18 cellular contexts compared by ENCODE assay signal in genomic region chr1:19284881-19285280, GRCh38. TPM values are rescaled to one million over a fixed set of nuclear protein-coding genes. Genes with fewer than 3 reads are reported as not detected.
DNase-seq lines count a peak whose midpoint lies in the region; ATAC-seq, FAIRE-seq and TF ChIP-seq lines count a peak whose summit lies in the region.
"Had no signal": no experiment of that assay in that cellular context is flagged by ENCODE, and none has a peak within 500 bp of the region (broad histone marks: within the 10 kb centered on the region; RNA-seq: fewer than 3 reads in every experiment).

No MANE protein-coding gene starts in this region.

- H2AK5ac ChIP-seq in trophoblast cell (ENCODE audit: low read length): no peak overlapping the region

- H2BK5ac ChIP-seq in trophoblast cell (ENCODE audit: low read depth, low read length, poor library complexity): no peak overlapping the region

- H3K79me2 ChIP-seq in HepG2 (ENCODE audit: insufficient read depth, low read length): no peaks in the 10 kb centered on the region
- no peaks in the 10 kb centered on the region for H3K79me2 ChIP-seq in trophoblast cell (ENCODE audit: control insufficient read depth, insufficient read depth, low read length, poor library complexity)

- WGBS in liver: 86% methylated on average over 8 of the region's 8 CpGs
- WGBS in HepG2 (ENCODE audit: low lambda C conversion rate): 92% methylated on average over 7 of the region's 8 CpGs
- WGBS in body of pancreas, 2 donors: 82 to 88% methylated on average over 6 to 8 of the region's 8 CpGs
- WGBS in trophoblast cell (ENCODE audit: extremely low coverage, insufficient coverage, insufficient read length): no CpG with 5 or more reads among the region's 8 CpGs

- no peak overlapping the region for H3K18ac ChIP-seq in trophoblast cell (ENCODE audit: low read length)

- H3K14ac ChIP-seq in trophoblast cell (ENCODE audit: low read length): no peak overlapping the region

- H4K20me1 ChIP-seq in HepG2 (ENCODE audit: insufficient read depth, low read length): no peaks in the 10 kb centered on the region

- BruUV-seq in HepG2 (replicated peaks; lab: Mats Ljungman, UMichigan): no TSS peak

- no peak overlapping the region for H4K8ac ChIP-seq in trophoblast cell (ENCODE audit: low read depth, low read length)

- H4K12ac ChIP-seq in trophoblast cell (ENCODE audit: low read depth, low read length): no peak overlapping the region

- no peak overlapping the region for H2BK12ac ChIP-seq in trophoblast cell (ENCODE audit: low read length)

- POLR2A ChIA-PET in HepG2 (lab: Yijun Ruan, JAX): no interaction called here

- H3K4me2 ChIP-seq in HepG2 (ENCODE audit: low read depth, low read length) (no peak overlapping the region), trophoblast cell (ENCODE audit: low read length) (no peak overlapping the region)
- H3K4me2 ChIP-seq: GM23338 had no signal

- H2BK120ac ChIP-seq in trophoblast cell (ENCODE audit: insufficient read depth, low read length, poor library complexity): no peak overlapping the region

- TF ChIP-seq EP300 in HepG2 (IDR thresholded peaks at IDR 0.05; ENCODE audit: low read depth in 2 of 2, low read length in 2 of 2): no peak
- TF ChIP-seq EP300 in HepG2 (CRISPR knock-in tag; IDR thresholded peaks at IDR 0.05; ENCODE audit: borderline replicate concordance): no peak

- ATAC-seq in HepG2 (no peak), body of pancreas (no peak), HG03097 (IDR thresholded peaks at IDR 0.05; ENCODE audit: low FRiP score, unreplicated experiment) (no peak), GM21528 (IDR thresholded peaks at IDR 0.05; ENCODE audit: low FRiP score, unreplicated experiment) (no peak), HG02678 (IDR thresholded peaks at IDR 0.05; ENCODE audit: unreplicated experiment) (no peak)
- ATAC-seq: GM23338, HCT116 had no signal

- no peak for DNase-seq in HepG2 (ENCODE audit: low spot score)
- DNase-seq in body of pancreas: no peak
- peak; percentile 66 to 76 for DNase-seq in trophoblast cell
- DNase-seq: C1 segment of cervical spinal cord; Caco-2; CD4-positive, alpha-beta memory T cell; DMS153; DND-41; H9 had no signal

- TF ChIP-seq RAD21 in liver (IDR thresholded peaks at IDR 0.05) (no peak), HepG2 (CRISPR knock-in tag; IDR thresholded peaks at IDR 0.05) (no peak)

- H3K27ac ChIP-seq in liver (ENCODE audit: low read depth in 1 of 2, low read length in 2 of 2) (peak overlapping the region; percentile 65 to 94), HepG2 (ENCODE audit: extremely low read length, insufficient read depth, low read length) (no peak overlapping the region), body of pancreas (peak overlapping the region; percentile 4 to 80 (median 42)), trophoblast cell (ENCODE audit: low read depth, low read length) (no peak overlapping the region)

- CTCF ChIA-PET in HepG2 (lab: Yijun Ruan, JAX; ENCODE audit: low intra/inter-chr PET ratio, low total read pairs): no interaction called here

- in situ Hi-C loops in HepG2 (cut with HindIII; ENCODE audit: extremely low pct_ligation_motif_present, low pct_unique_long_range_greater_than_20kb): no loop called here

- TF ChIP-seq POLR2A in HepG2 (IDR thresholded peaks at IDR 0.05; ENCODE audit: insufficient read depth in 1 of 2, low read depth in 2 of 2, low read length in 2 of 2) (no peak), body of pancreas (IDR thresholded peaks at IDR 0.05) (no peak)

- no peak for TF ChIP-seq CTCF in liver (IDR thresholded peaks at IDR 0.05; ENCODE audit: low read depth, low read length, missing input control)
- TF ChIP-seq CTCF in HepG2 (CRISPR knock-in tag; IDR thresholded peaks at IDR 0.05): no peak
- TF ChIP-seq CTCF in body of pancreas (IDR thresholded peaks at IDR 0.05): no peak

- no peak for FAIRE-seq in HepG2 (lab: Jason Lieb, UNC)
- FAIRE-seq: G401.6, GM19239 had no signal

- H4K91ac ChIP-seq in trophoblast cell (ENCODE audit: low read depth, low read length): no peak overlapping the region

- intact Hi-C loops in HepG2 (cut with micrococcal nuclease; ENCODE audit: unreplicated experiment): no loop called here
- intact Hi-C loops in body of pancreas (cut with DNase I): no loop called here

- H3K9ac ChIP-seq in liver (ENCODE audit: low read depth in 1 of 2, low read length in 2 of 2): no peak overlapping the region
- H3K9ac ChIP-seq in HepG2 (ENCODE audit: insufficient read depth, low read depth, low read length): no peak overlapping the region
- no peak overlapping the region for H3K9ac ChIP-seq in trophoblast cell (ENCODE audit: low read length)

- H3K4me1 ChIP-seq in liver (ENCODE audit: control insufficient read depth in 4 of 4, insufficient read depth in 4 of 4, low read length in 3 of 4) (peaks cover 6 to 34% (median 22%) of the 10 kb centered on the region in 4 donors), HepG2 (ENCODE audit: insufficient read depth, low read length) (peaks cover 16% of the 10 kb centered on the region), body of pancreas (peaks cover 45% of the 10 kb centered on the region), trophoblast cell (ENCODE audit: control insufficient read depth in 1 of 2, insufficient read depth in 2 of 2, low read length in 2 of 2) (peaks cover 3 to 4% of the 10 kb centered on the region in 2 experiments)
- H3K4me1 ChIP-seq: Caco-2 had no signal

- H3K4me3 ChIP-seq in liver (ENCODE audit: low read depth in 1 of 3, low read length in 3 of 3) (no peak overlapping the region), HepG2 (replicated peaks in 1 of 3; ENCODE audit: insufficient read depth in 1 of 3, low read depth in 2 of 3, low read length in 3 of 3) (no peak overlapping the region), body of pancreas (no peak overlapping the region), trophoblast cell (ENCODE audit: low read depth, low read length) (no peak overlapping the region)
- H3K4me3 ChIP-seq: GM23338 had no signal

- H3K27me3 ChIP-seq in liver (ENCODE audit: control insufficient read depth in 4 of 4, insufficient read depth in 4 of 4, low read length in 3 of 4) (no peaks in the 10 kb centered on the region), HepG2 (ENCODE audit: control insufficient read depth in 1 of 2, insufficient read depth in 2 of 2, low read length in 2 of 2) (no peaks in the 10 kb centered on the region), body of pancreas (no peaks in the 10 kb centered on the region), trophoblast cell (ENCODE audit: insufficient read depth, low read length) (no peaks in the 10 kb centered on the region)

- no peaks in the 10 kb centered on the region for H3K79me1 ChIP-seq in trophoblast cell (ENCODE audit: low read length)

- no peak overlapping the region for H3K4ac ChIP-seq in trophoblast cell (ENCODE audit: low read depth, low read length)

- no peaks in the 10 kb centered on the region for H3K9me3 ChIP-seq in liver (ENCODE audit: control insufficient read depth in 4 of 4, low read length in 3 of 4)
- H3K9me3 ChIP-seq in HepG2 (ENCODE audit: low read length): no peaks in the 10 kb centered on the region
- H3K9me3 ChIP-seq in body of pancreas: no peaks in the 10 kb centered on the region
- peaks cover 2% of the 10 kb centered on the region for H3K9me3 ChIP-seq in trophoblast cell (ENCODE audit: insufficient read depth, low read depth, low read length)
- H3K9me3 ChIP-seq: Caco-2 had no signal

- peaks cover 0 to 21% (median 12%) of the 10 kb centered on the region in 4 donors for H3K36me3 ChIP-seq in liver (ENCODE audit: control insufficient read depth in 4 of 4, insufficient read depth in 3 of 4, low read depth in 1 of 4, low read length in 3 of 4)
- 0 out of 5 replicates have a peak, but pooled peaks cover 0 to 2% of the 10 kb centered on the region in 2 experiments for H3K36me3 ChIP-seq in HepG2 (replicated peaks in 1 of 2; ENCODE audit: control insufficient read depth in 1 of 2, insufficient read depth in 2 of 2, low read length in 2 of 2)
- peaks cover 0 to 2% of the 10 kb centered on the region in 2 donors for H3K36me3 ChIP-seq in body of pancreas (replicated peaks in 1 of 2; ENCODE audit: insufficient read depth in 1 of 2, low read depth in 2 of 2)
- peaks cover 0 to 5% of the 10 kb centered on the region in 2 experiments for H3K36me3 ChIP-seq in trophoblast cell (ENCODE audit: control insufficient read depth in 1 of 2, insufficient read depth in 2 of 2, low read length in 2 of 2)

- no peak overlapping the region for H3K23ac ChIP-seq in trophoblast cell (ENCODE audit: low read length)

- H2AFZ ChIP-seq in HepG2 (ENCODE audit: low read length) (no peak overlapping the region), trophoblast cell (ENCODE audit: insufficient read depth, low read length, poor library complexity) (no peak overlapping the region)
- H2AFZ ChIP-seq: GM23338 had no signal

RNA-seq across cellular contexts. Expression of gene AKR7A3, which starts 3.7 kb away (rescaled TPM):
- total RNA-seq in liver: 10 to 100 TPM in 1 of 2 donors, under 1 TPM in 1; 0.23 to 43.6 TPM
- 10 to 100 TPM; 66.3 to 69.6 TPM for polyA plus RNA-seq in liver
- total RNA-seq in HepG2 (2016; rRNA removed; fragmentation: Illumina TruSeq; extraction: Trizol): 0.15 and 1.00 TPM in 2 replicates
- total RNA-seq in HepG2 (2016; cell fraction: cytosol; rRNA removed; fragmentation: Illumina TruSeq; extraction: Trizol; ENCODE audit: low read depth): 0.18 TPM in 1 of 2 replicates, not detected in the other
- total RNA-seq in HepG2 (2016; cell fraction: insoluble cytoplasmic fraction; rRNA removed; fragmentation: Illumina TruSeq; extraction: Trizol): 0.21 and 0.71 TPM in 2 replicates
- 0.28 and 0.46 TPM in 2 replicates for total RNA-seq in HepG2 (2016; cell fraction: membrane; rRNA removed; fragmentation: Illumina TruSeq; extraction: Trizol)
- 1.7 TPM in 2 replicates for total RNA-seq in HepG2 (2016; cell fraction: nucleus; rRNA removed; fragmentation: Illumina TruSeq; extraction: Trizol)
- 0.58 and 1.0 TPM in 2 replicates for polyA plus RNA-seq in HepG2 (2011; rRNA removed)
- 0.22 and 0.24 TPM in 2 replicates for polyA plus RNA-seq in HepG2 (2011; cell fraction: cytosol; rRNA removed)
- 4.2 and 5.2 TPM in 2 replicates for polyA plus RNA-seq in HepG2 (2011; cell fraction: nucleus; rRNA removed)
- 0.45 and 0.56 TPM in 2 replicates for polyA plus RNA-seq in HepG2 (2012)
- polyA plus RNA-seq in HepG2 (2016; cell fraction: cytosol; fragmentation: Illumina TruSeq; extraction: Trizol; ENCODE audit: low read depth): 0.25 and 0.31 TPM in 2 replicates
- polyA plus RNA-seq in HepG2 (2016; cell fraction: insoluble cytoplasmic fraction; fragmentation: Illumina TruSeq; extraction: Trizol; ENCODE audit: low read depth): 0.17 and 0.23 TPM in 2 replicates
- 0.11 and 0.15 TPM in 2 replicates for polyA plus RNA-seq in HepG2 (2016; cell fraction: membrane; fragmentation: Illumina TruSeq; extraction: Trizol; ENCODE audit: low read depth)
- 4.0 and 5.6 TPM in 2 replicates for polyA plus RNA-seq in HepG2 (2016; cell fraction: nucleus; fragmentation: Illumina TruSeq; extraction: Trizol; ENCODE audit: insufficient read depth, low read depth)
- polyA minus RNA-seq in HepG2 (2011; rRNA and poly(A)+ RNA removed; ENCODE audit: low replicate concordance): 0.34 and 1.1 TPM in 2 replicates
- not detected in 2 replicates for polyA minus RNA-seq in HepG2 (2011; cell fraction: cytosol; rRNA and poly(A)+ RNA removed)
- 0.99 and 1.0 TPM in 2 replicates for polyA minus RNA-seq in HepG2 (2011; cell fraction: nucleus; rRNA and poly(A)+ RNA removed)
- total RNA-seq in body of pancreas: 100 to 1,000 TPM in 1 of 2 donors, 10 to 100 TPM in 1; 57.4 to 479 TPM
- polyA plus RNA-seq in trophoblast cell (2013): 0.40 TPM in 2 replicates
- total RNA-seq: A172 had no signal
- polyA plus RNA-seq: CD4-positive, alpha-beta memory T cell had no signal

RNA-seq across cellular contexts. Expression of gene AKR7A2, which starts 27.1 kb away (rescaled TPM):
- 10 to 100 TPM; 41.4 to 63.2 TPM for total RNA-seq in liver
- polyA plus RNA-seq in liver: 10 to 100 TPM; 42.8 to 56.7 TPM
- total RNA-seq in HepG2 (2016; rRNA removed; fragmentation: Illumina TruSeq; extraction: Trizol): 75.6 and 91.8 TPM in 2 replicates
- total RNA-seq in HepG2 (2016; cell fraction: cytosol; rRNA removed; fragmentation: Illumina TruSeq; extraction: Trizol; ENCODE audit: low read depth): 27.2 and 29.3 TPM in 2 replicates
- 75.1 and 91.3 TPM in 2 replicates for total RNA-seq in HepG2 (2016; cell fraction: insoluble cytoplasmic fraction; rRNA removed; fragmentation: Illumina TruSeq; extraction: Trizol)
- 38.5 and 45.3 TPM in 2 replicates for total RNA-seq in HepG2 (2016; cell fraction: membrane; rRNA removed; fragmentation: Illumina TruSeq; extraction: Trizol)
- 31.9 and 40.6 TPM in 2 replicates for total RNA-seq in HepG2 (2016; cell fraction: nucleus; rRNA removed; fragmentation: Illumina TruSeq; extraction: Trizol)
- 40.8 and 45.2 TPM in 2 replicates for polyA plus RNA-seq in HepG2 (2011; rRNA removed)
- 42.0 and 59.5 TPM in 2 replicates for polyA plus RNA-seq in HepG2 (2011; cell fraction: cytosol; rRNA removed)
- 20.7 and 23.1 TPM in 2 replicates for polyA plus RNA-seq in HepG2 (2011; cell fraction: nucleus; rRNA removed)
- 23.2 and 37.3 TPM in 2 replicates for polyA plus RNA-seq in HepG2 (2012)
- 30.5 and 33.1 TPM in 2 replicates for polyA plus RNA-seq in HepG2 (2016; cell fraction: cytosol; fragmentation: Illumina TruSeq; extraction: Trizol; ENCODE audit: low read depth)
- 96.1 and 104 TPM in 2 replicates for polyA plus RNA-seq in HepG2 (2016; cell fraction: insoluble cytoplasmic fraction; fragmentation: Illumina TruSeq; extraction: Trizol; ENCODE audit: low read depth)
- polyA plus RNA-seq in HepG2 (2016; cell fraction: membrane; fragmentation: Illumina TruSeq; extraction: Trizol; ENCODE audit: low read depth): 33.3 and 38.2 TPM in 2 replicates
- polyA plus RNA-seq in HepG2 (2016; cell fraction: nucleus; fragmentation: Illumina TruSeq; extraction: Trizol; ENCODE audit: insufficient read depth, low read depth): 46.3 and 53.6 TPM in 2 replicates
- polyA minus RNA-seq in HepG2 (2011; rRNA and poly(A)+ RNA removed; ENCODE audit: low replicate concordance): 57.1 and 74.2 TPM in 2 replicates
- 23.5 and 26.5 TPM in 2 replicates for polyA minus RNA-seq in HepG2 (2011; cell fraction: cytosol; rRNA and poly(A)+ RNA removed)
- 13.2 and 15.2 TPM in 2 replicates for polyA minus RNA-seq in HepG2 (2011; cell fraction: nucleus; rRNA and poly(A)+ RNA removed)
- total RNA-seq in body of pancreas: 10 to 100 TPM; 24.1 to 45.1 TPM
- polyA plus RNA-seq in trophoblast cell (2013): 60.1 and 60.6 TPM in 2 replicates

RNA-seq across cellular contexts. Expression of gene SLC66A1, which starts 27.2 kb away (rescaled TPM):
- 10 to 100 TPM; 12.8 to 15.2 TPM for total RNA-seq in liver
- polyA plus RNA-seq in liver: 10 to 100 TPM in 1 of 2 donors, 1 to 10 TPM in 1; 6.8 to 16.0 TPM
- total RNA-seq in HepG2 (2016; rRNA removed; fragmentation: Illumina TruSeq; extraction: Trizol): 8.5 and 18.9 TPM in 2 replicates
- total RNA-seq in HepG2 (2016; cell fraction: cytosol; rRNA removed; fragmentation: Illumina TruSeq; extraction: Trizol; ENCODE audit: low read depth): 4.6 and 5.7 TPM in 2 replicates
- 9.7 and 20.6 TPM in 2 replicates for total RNA-seq in HepG2 (2016; cell fraction: insoluble cytoplasmic fraction; rRNA removed; fragmentation: Illumina TruSeq; extraction: Trizol)
- 8.2 and 8.3 TPM in 2 replicates for total RNA-seq in HepG2 (2016; cell fraction: membrane; rRNA removed; fragmentation: Illumina TruSeq; extraction: Trizol)
- 17.2 and 20.6 TPM in 2 replicates for total RNA-seq in HepG2 (2016; cell fraction: nucleus; rRNA removed; fragmentation: Illumina TruSeq; extraction: Trizol)
- polyA plus RNA-seq in HepG2 (2011; rRNA removed): 15.4 and 24.4 TPM in 2 replicates
- 15.0 and 19.6 TPM in 2 replicates for polyA plus RNA-seq in HepG2 (2011; cell fraction: cytosol; rRNA removed)
- 21.9 and 23.2 TPM in 2 replicates for polyA plus RNA-seq in HepG2 (2011; cell fraction: nucleus; rRNA removed)
- polyA plus RNA-seq in HepG2 (2012): 8.6 and 10.0 TPM in 2 replicates
- polyA plus RNA-seq in HepG2 (2016; cell fraction: cytosol; fragmentation: Illumina TruSeq; extraction: Trizol; ENCODE audit: low read depth): 4.3 and 5.7 TPM in 2 replicates
- polyA plus RNA-seq in HepG2 (2016; cell fraction: insoluble cytoplasmic fraction; fragmentation: Illumina TruSeq; extraction: Trizol; ENCODE audit: low read depth): 8.0 and 11.5 TPM in 2 replicates
- polyA plus RNA-seq in HepG2 (2016; cell fraction: membrane; fragmentation: Illumina TruSeq; extraction: Trizol; ENCODE audit: low read depth): 6.1 and 8.5 TPM in 2 replicates
- 41.6 and 41.9 TPM in 2 replicates for polyA plus RNA-seq in HepG2 (2016; cell fraction: nucleus; fragmentation: Illumina TruSeq; extraction: Trizol; ENCODE audit: insufficient read depth, low read depth)
- polyA minus RNA-seq in HepG2 (2011; rRNA and poly(A)+ RNA removed; ENCODE audit: low replicate concordance): 17.2 and 31.0 TPM in 2 replicates
- polyA minus RNA-seq in HepG2 (2011; cell fraction: cytosol; rRNA and poly(A)+ RNA removed): 7.4 and 8.9 TPM in 2 replicates
- polyA minus RNA-seq in HepG2 (2011; cell fraction: nucleus; rRNA and poly(A)+ RNA removed): 9.9 and 11.1 TPM in 2 replicates
- 10 to 100 TPM in 1 of 2 donors, 1 to 10 TPM in 1; 9.6 to 23.4 TPM for total RNA-seq in body of pancreas
- polyA plus RNA-seq in trophoblast cell (2013): 20.1 and 20.3 TPM in 2 replicates

RNA-seq across cellular contexts. Expression of gene MRTO4, which starts 33.3 kb away (rescaled TPM):
- total RNA-seq in liver (1 to 10 TPM; 9.5 to 9.8 TPM), HepG2 (2016; rRNA removed; fragmentation: Illumina TruSeq; extraction: Trizol) (59.2 and 63.3 TPM in 2 replicates), body of pancreas (10 to 100 TPM; 17.6 to 27.7 TPM)
- polyA plus RNA-seq in liver (10 to 100 TPM; 10.5 to 11.1 TPM), HepG2 (2011; rRNA removed) (26.9 and 28.1 TPM in 2 replicates)
- total RNA-seq in HepG2 (2016; cell fraction: cytosol; rRNA removed; fragmentation: Illumina TruSeq; extraction: Trizol; ENCODE audit: low read depth): 13.9 and 15.0 TPM in 2 replicates
- total RNA-seq in HepG2 (2016; cell fraction: insoluble cytoplasmic fraction; rRNA removed; fragmentation: Illumina TruSeq; extraction: Trizol): 60.4 and 64.9 TPM in 2 replicates
- 28.3 and 30.7 TPM in 2 replicates for total RNA-seq in HepG2 (2016; cell fraction: membrane; rRNA removed; fragmentation: Illumina TruSeq; extraction: Trizol)
- total RNA-seq in HepG2 (2016; cell fraction: nucleus; rRNA removed; fragmentation: Illumina TruSeq; extraction: Trizol): 33.6 and 42.6 TPM in 2 replicates
- 30.3 and 30.6 TPM in 2 replicates for polyA plus RNA-seq in HepG2 (2011; cell fraction: cytosol; rRNA removed)
- polyA plus RNA-seq in HepG2 (2011; cell fraction: nucleus; rRNA removed): 14.7 TPM in 2 replicates
- polyA plus RNA-seq in HepG2 (2012): 25.4 and 26.7 TPM in 2 replicates
- 13.0 and 14.1 TPM in 2 replicates for polyA plus RNA-seq in HepG2 (2016; cell fraction: cytosol; fragmentation: Illumina TruSeq; extraction: Trizol; ENCODE audit: low read depth)
- polyA plus RNA-seq in HepG2 (2016; cell fraction: insoluble cytoplasmic fraction; fragmentation: Illumina TruSeq; extraction: Trizol; ENCODE audit: low read depth): 66.0 and 67.8 TPM in 2 replicates
- 18.8 and 20.4 TPM in 2 replicates for polyA plus RNA-seq in HepG2 (2016; cell fraction: membrane; fragmentation: Illumina TruSeq; extraction: Trizol; ENCODE audit: low read depth)
- polyA plus RNA-seq in HepG2 (2016; cell fraction: nucleus; fragmentation: Illumina TruSeq; extraction: Trizol; ENCODE audit: insufficient read depth, low read depth): 58.4 and 65.8 TPM in 2 replicates
- 24.1 and 67.1 TPM in 2 replicates for polyA minus RNA-seq in HepG2 (2011; rRNA and poly(A)+ RNA removed; ENCODE audit: low replicate concordance)
- polyA minus RNA-seq in HepG2 (2011; cell fraction: cytosol; rRNA and poly(A)+ RNA removed): 7.8 TPM in 2 replicates
- 16.9 and 21.1 TPM in 2 replicates for polyA minus RNA-seq in HepG2 (2011; cell fraction: nucleus; rRNA and poly(A)+ RNA removed)
- 19.2 and 20.3 TPM in 2 replicates for polyA plus RNA-seq in trophoblast cell (2013)

RNA-seq across cellular contexts. Expression of gene EMC1, which starts 33.6 kb away (rescaled TPM):
- total RNA-seq in liver (10 to 100 TPM; 16.3 to 33.6 TPM), HepG2 (2016; rRNA removed; fragmentation: Illumina TruSeq; extraction: Trizol) (22.1 and 61.3 TPM in 2 replicates), body of pancreas (10 to 100 TPM; 15.3 to 23.7 TPM)
- polyA plus RNA-seq in liver (10 to 100 TPM in 1 of 2 donors, 1 to 10 TPM in 1; 8.0 to 13.4 TPM), HepG2 (2011; rRNA removed) (38.0 and 41.8 TPM in 2 replicates)
- total RNA-seq in HepG2 (2016; cell fraction: cytosol; rRNA removed; fragmentation: Illumina TruSeq; extraction: Trizol; ENCODE audit: low read depth): 10.9 and 11.1 TPM in 2 replicates
- total RNA-seq in HepG2 (2016; cell fraction: insoluble cytoplasmic fraction; rRNA removed; fragmentation: Illumina TruSeq; extraction: Trizol): 19.7 and 63.8 TPM in 2 replicates
- total RNA-seq in HepG2 (2016; cell fraction: membrane; rRNA removed; fragmentation: Illumina TruSeq; extraction: Trizol): 9.9 and 11.1 TPM in 2 replicates
- 63.2 and 69.4 TPM in 2 replicates for total RNA-seq in HepG2 (2016; cell fraction: nucleus; rRNA removed; fragmentation: Illumina TruSeq; extraction: Trizol)
- 25.5 and 33.1 TPM in 2 replicates for polyA plus RNA-seq in HepG2 (2011; cell fraction: cytosol; rRNA removed)
- 95.2 and 109 TPM in 2 replicates for polyA plus RNA-seq in HepG2 (2011; cell fraction: nucleus; rRNA removed)
- 43.3 and 52.6 TPM in 2 replicates for polyA plus RNA-seq in HepG2 (2012)
- 2.6 and 3.2 TPM in 2 replicates for polyA plus RNA-seq in HepG2 (2016; cell fraction: cytosol; fragmentation: Illumina TruSeq; extraction: Trizol; ENCODE audit: low read depth)
- polyA plus RNA-seq in HepG2 (2016; cell fraction: insoluble cytoplasmic fraction; fragmentation: Illumina TruSeq; extraction: Trizol; ENCODE audit: low read depth): 16.4 and 18.7 TPM in 2 replicates
- 3.9 and 5.8 TPM in 2 replicates for polyA plus RNA-seq in HepG2 (2016; cell fraction: membrane; fragmentation: Illumina TruSeq; extraction: Trizol; ENCODE audit: low read depth)
- 85.8 and 96.2 TPM in 2 replicates for polyA plus RNA-seq in HepG2 (2016; cell fraction: nucleus; fragmentation: Illumina TruSeq; extraction: Trizol; ENCODE audit: insufficient read depth, low read depth)
- 58.6 and 79.4 TPM in 2 replicates for polyA minus RNA-seq in HepG2 (2011; rRNA and poly(A)+ RNA removed; ENCODE audit: low replicate concordance)
- polyA minus RNA-seq in HepG2 (2011; cell fraction: cytosol; rRNA and poly(A)+ RNA removed): 32.4 and 33.9 TPM in 2 replicates
- 40.7 and 45.0 TPM in 2 replicates for polyA minus RNA-seq in HepG2 (2011; cell fraction: nucleus; rRNA and poly(A)+ RNA removed)
- polyA plus RNA-seq in trophoblast cell (2013): 43.1 and 47.2 TPM in 2 replicates

Comparison
In these comparisons a context has a peak if more than half of its experiments do, and no peak if none do; other contexts are left out.
1. H3K27ac ChIP-seq: peak in liver (2 of 2) and body of pancreas (4 of 4); none in HepG2 (single experiment) and trophoblast cell (single experiment).
2. DNase-seq: peak in trophoblast cell (2 of 2); none in HepG2 (single experiment) and body of pancreas (0 of 4).